ENCODE assay signal across 1 cellular context in the genomic region with DNA sequence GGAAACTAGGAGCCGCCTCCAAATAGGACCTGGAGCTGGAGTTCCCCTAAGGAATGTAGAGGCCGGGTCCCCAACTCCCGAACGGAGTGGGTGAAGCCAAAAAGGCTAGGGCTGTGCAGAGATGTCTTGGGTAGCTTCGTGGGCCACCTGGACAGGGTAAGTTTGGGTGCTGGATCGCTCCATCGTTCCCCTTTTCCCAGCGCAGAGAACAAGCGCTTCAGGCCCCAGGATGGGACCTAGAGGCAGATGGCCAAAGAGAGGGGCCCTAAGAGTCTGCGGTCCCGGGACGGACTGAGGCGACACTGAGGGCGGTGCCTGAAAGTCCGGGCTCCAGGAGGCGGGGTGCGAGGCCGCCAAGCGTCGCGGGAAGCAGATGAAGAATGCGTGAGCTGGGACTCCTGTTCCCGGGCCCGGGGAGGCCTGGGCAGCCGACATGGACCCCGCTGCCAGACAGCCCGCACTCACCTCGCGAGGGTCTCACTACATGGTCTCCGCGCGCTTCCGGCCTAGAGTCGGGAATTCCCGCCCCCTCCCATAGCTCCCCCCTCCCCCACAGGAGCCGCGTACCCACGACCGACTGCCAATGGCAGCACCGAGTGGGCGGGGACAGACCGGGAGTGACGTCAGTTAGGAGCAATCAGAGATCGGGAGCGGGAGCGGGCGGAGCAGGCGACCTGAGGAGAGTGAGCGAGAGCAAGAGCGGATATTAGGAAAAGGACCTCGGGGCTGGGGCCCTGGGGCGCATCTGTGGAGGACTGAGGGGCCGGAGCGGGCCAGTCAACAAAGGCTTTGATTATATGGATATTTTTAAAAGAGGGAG.
A peak's percentile ranks its signal among the peaks of the same experiment; 100 is the strongest.
TF ChIP-seq lines count a peak whose summit lies in the region.

Gene SLC39A1, minus strand, starts transcription at position 508 of the 820 bp plus-strand sequence. CDS start 822 bp downstream, outside the sequence.

TF ChIP-seq in HEK293, 187 proteins besides CTCF, POLR2A, EP300 and RAD21 (continued from another document):
- TF ChIP-seq, protein P1, sequence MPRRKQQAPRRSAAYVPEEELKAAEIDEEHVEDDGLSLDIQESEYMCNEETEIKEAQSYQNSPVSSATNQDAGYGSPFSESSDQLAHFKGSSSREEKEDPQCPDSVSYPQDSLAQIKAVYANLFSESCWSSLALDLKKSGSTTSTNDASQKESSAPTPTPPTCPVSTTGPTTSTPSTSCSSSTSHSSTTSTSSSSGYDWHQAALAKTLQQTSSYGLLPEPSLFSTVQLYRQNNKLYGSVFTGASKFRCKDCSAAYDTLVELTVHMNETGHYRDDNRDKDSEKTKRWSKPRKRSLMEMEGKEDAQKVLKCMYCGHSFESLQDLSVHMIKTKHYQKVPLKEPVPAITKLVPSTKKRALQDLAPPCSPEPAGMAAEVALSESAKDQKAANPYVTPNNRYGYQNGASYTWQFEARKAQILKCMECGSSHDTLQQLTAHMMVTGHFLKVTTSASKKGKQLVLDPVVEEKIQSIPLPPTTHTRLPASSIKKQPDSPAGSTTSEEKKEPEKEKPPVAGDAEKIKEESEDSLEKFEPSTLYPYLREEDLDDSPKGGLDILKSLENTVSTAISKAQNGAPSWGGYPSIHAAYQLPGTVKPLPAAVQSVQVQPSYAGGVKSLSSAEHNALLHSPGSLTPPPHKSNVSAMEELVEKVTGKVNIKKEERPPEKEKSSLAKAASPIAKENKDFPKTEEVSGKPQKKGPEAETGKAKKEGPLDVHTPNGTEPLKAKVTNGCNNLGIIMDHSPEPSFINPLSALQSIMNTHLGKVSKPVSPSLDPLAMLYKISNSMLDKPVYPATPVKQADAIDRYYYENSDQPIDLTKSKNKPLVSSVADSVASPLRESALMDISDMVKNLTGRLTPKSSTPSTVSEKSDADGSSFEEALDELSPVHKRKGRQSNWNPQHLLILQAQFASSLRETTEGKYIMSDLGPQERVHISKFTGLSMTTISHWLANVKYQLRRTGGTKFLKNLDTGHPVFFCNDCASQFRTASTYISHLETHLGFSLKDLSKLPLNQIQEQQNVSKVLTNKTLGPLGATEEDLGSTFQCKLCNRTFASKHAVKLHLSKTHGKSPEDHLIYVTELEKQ (tag by site-specific recombination; IDR thresholded peaks at IDR 0.05; ENCODE audit: borderline replicate concordance), result 0 out of 2 replicates have a peak, but pooled peaks have one; percentile 3
- peak; percentile 35; the same call in 1 of the 2 replicates for TF ChIP-seq GLIS1 (tag by site-specific recombination; IDR thresholded peaks at IDR 0.05)
- TF ChIP-seq KLF8 (tag by site-specific recombination; IDR thresholded peaks at IDR 0.05), result peak; percentile 76
- no peak; the same call in 1 of the 2 replicates for TF ChIP-seq OSR2 (tag by site-specific recombination; IDR thresholded peaks at IDR 0.05)
- TF ChIP-seq ZSCAN4 (tag by site-specific recombination; IDR thresholded peaks at IDR 0.05), result peak; percentile 14; the same call in 1 of the 2 replicates
- peak; percentile 88 for TF ChIP-seq SP3 (tag by site-specific recombination; IDR thresholded peaks at IDR 0.05)
- 0 out of 2 replicates have a peak, but pooled peaks have one; percentile 64 for TF ChIP-seq ZNF629 (tag by site-specific recombination; IDR thresholded peaks at IDR 0.05)
- no peak for TF ChIP-seq ZNF140 (tag by site-specific recombination; IDR thresholded peaks at IDR 0.05)
- TF ChIP-seq, protein P2, sequence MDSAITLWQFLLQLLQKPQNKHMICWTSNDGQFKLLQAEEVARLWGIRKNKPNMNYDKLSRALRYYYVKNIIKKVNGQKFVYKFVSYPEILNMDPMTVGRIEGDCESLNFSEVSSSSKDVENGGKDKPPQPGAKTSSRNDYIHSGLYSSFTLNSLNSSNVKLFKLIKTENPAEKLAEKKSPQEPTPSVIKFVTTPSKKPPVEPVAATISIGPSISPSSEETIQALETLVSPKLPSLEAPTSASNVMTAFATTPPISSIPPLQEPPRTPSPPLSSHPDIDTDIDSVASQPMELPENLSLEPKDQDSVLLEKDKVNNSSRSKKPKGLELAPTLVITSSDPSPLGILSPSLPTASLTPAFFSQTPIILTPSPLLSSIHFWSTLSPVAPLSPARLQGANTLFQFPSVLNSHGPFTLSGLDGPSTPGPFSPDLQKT (IDR thresholded peaks at IDR 0.05; ENCODE audit: borderline replicate concordance, low read depth, low read length), result no peak; the same call in 1 of the 2 replicates
- TF ChIP-seq ZNF645 (tag by site-specific recombination; IDR thresholded peaks at IDR 0.05), result no peak
- TF ChIP-seq RBAK (tag by site-specific recombination; IDR thresholded peaks at IDR 0.05), result no peak
- peak; percentile 33; the same call in 1 of the 2 replicates for TF ChIP-seq ZBTB21 (tag by site-specific recombination; IDR thresholded peaks at IDR 0.05)
- TF ChIP-seq MYNN (tag by site-specific recombination; IDR thresholded peaks at IDR 0.05; ENCODE audit: borderline replicate concordance), result 0 out of 2 replicates have a peak, but pooled peaks have one; percentile 29
- peak; percentile 29; the same call in 1 of the 2 replicates for TF ChIP-seq ZIC2 (tag by site-specific recombination; IDR thresholded peaks at IDR 0.05)
- TF ChIP-seq KLF1 (tag by site-specific recombination; IDR thresholded peaks at IDR 0.05), result peak; percentile 42; the same call in 1 of the 2 replicates
- 0 out of 2 replicates have a peak, but pooled peaks have one; percentile 34 for TF ChIP-seq ZFP37 (tag by site-specific recombination; IDR thresholded peaks at IDR 0.05)
